15 cellular contexts compared by ENCODE assay signal in genomic region chr4:82555279-82555678, GRCh38. TPM values are rescaled to one million over a fixed set of nuclear protein-coding genes. Genes with fewer than 3 reads are reported as not detected.
A peak's percentile ranks its signal among the peaks of the same experiment; 100 is the strongest.
DNase-seq lines count a peak whose midpoint lies in the region; ATAC-seq and TF ChIP-seq lines count a peak whose summit lies in the region.
"Had no signal": no experiment of that assay in that cellular context is flagged by ENCODE, and none has a peak within 500 bp of the region (broad histone marks: within the 10 kb centered on the region; RNA-seq: fewer than 3 reads in every experiment).

No MANE protein-coding gene starts in this region.

- H3K36me3 ChIP-seq in effector memory CD4-positive, alpha-beta T cell (ENCODE audit: control insufficient read depth, insufficient read depth, low read length) = no peaks in the 10 kb centered on the region

- ATAC-seq in foreskin keratinocyte = no peak
- ATAC-seq: stimulated activated memory B cell treated with anti-CD40 and anti-IgM and Interleukin-4, amounts not matched to agents 10 μg/mL and 1 μg/mL and 100 μg/mL, for 72 hours had no signal

- no peak overlapping the region for H2AFZ ChIP-seq in H9 (ENCODE audit: low read length)

- H3K23ac ChIP-seq in H9 (ENCODE audit: insufficient read length, low read depth, low read length) = no peak overlapping the region

- in situ Hi-C loops in SK-MEL-5 (cut with HindIII; ENCODE audit: low pct_unique_long_range_greater_than_20kb, low sequenced_read_pairs) = no loop called here

- H2BK15ac ChIP-seq in H9 (ENCODE audit: low read depth, low read length) = no peak overlapping the region

- H3K9me3 Mint-ChIP-seq in H9 = no peaks in the 10 kb centered on the region

- H3K27ac Mint-ChIP-seq in H9 = no peak overlapping the region
- H3K27ac Mint-ChIP-seq: activated naive CD8-positive, alpha-beta T cell; stimulated activated memory B cell treated with anti-CD40 and anti-IgM and Interleukin-4, amounts not matched to agents 10 μg/mL and 1 μg/mL and 100 μg/mL, for 72 hours had no signal

- no peaks in the 10 kb centered on the region for H4K20me1 ChIP-seq in H9 (ENCODE audit: control insufficient read depth, insufficient read depth, insufficient read length)

- H3K36me3 Mint-ChIP-seq in H9 (ENCODE audit: insufficient read depth in 1 of 3, low read depth in 3 of 3) = no peaks in the 10 kb centered on the region
- H3K36me3 Mint-ChIP-seq: activated naive CD8-positive, alpha-beta T cell; CD14-positive monocyte; stimulated activated memory B cell treated with anti-CD40 and anti-IgM and Interleukin-4, amounts not matched to agents 10 μg/mL and 1 μg/mL and 100 μg/mL, for 72 hours had no signal

- no peak overlapping the region for H2BK20ac ChIP-seq in H9 (ENCODE audit: low read depth, low read length, poor library complexity, severe bottlenecking)

- no peak overlapping the region for H2BK120ac ChIP-seq in H9 (ENCODE audit: low read depth, low read length, poor library complexity, severe bottlenecking)

- H3K4me3 Mint-ChIP-seq in H9 = no peak overlapping the region
- H3K4me3 Mint-ChIP-seq: activated naive CD8-positive, alpha-beta T cell; CD14-positive monocyte; stimulated activated memory B cell treated with anti-CD40 and anti-IgM and Interleukin-4, amounts not matched to agents 10 μg/mL and 1 μg/mL and 100 μg/mL, for 72 hours had no signal

- no peaks in the 10 kb centered on the region for H3K9me3 ChIP-seq in H9 (ENCODE audit: control insufficient read depth, low read depth, low read length)
- H3K9me3 ChIP-seq in effector memory CD4-positive, alpha-beta T cell (ENCODE audit: control insufficient read depth, low read length) = no peaks in the 10 kb centered on the region

- H3K23me2 ChIP-seq in H9 (ENCODE audit: insufficient read length, low read depth, low read length, poor library complexity, severe bottlenecking) = no peaks in the 10 kb centered on the region

- H3K4me2 ChIP-seq in H9 (ENCODE audit: insufficient read depth, insufficient read length, low read length) = no peak overlapping the region

- peaks cover 9 to 12% of the 10 kb centered on the region in 2 experiments for H3K4me1 Mint-ChIP-seq in H9
- H3K4me1 Mint-ChIP-seq: CD14-positive monocyte; stimulated activated memory B cell treated with anti-CD40 and anti-IgM and Interleukin-4, amounts not matched to agents 10 μg/mL and 1 μg/mL and 100 μg/mL, for 72 hours had no signal

- H2BK12ac ChIP-seq in H9 (ENCODE audit: insufficient read length, low read depth, low read length) = no peak overlapping the region

- H2BK5ac ChIP-seq in H9 (ENCODE audit: insufficient read length, low read length) = no peak overlapping the region

- DNase-seq in Ammon's horn (ENCODE audit: low spot score) (peak; percentile 16), H9 (no peak), SK-MEL-5 (ENCODE audit: low read depth, low spot score) (peak; percentile 46), foreskin keratinocyte (no peak), HEK293T (ENCODE audit: extremely low spot score) (no peak), midbrain (lab: John Stamatoyannopoulos, UW) (no peak), NCI-H1694 (lab: John Stamatoyannopoulos, UW) (no peak)
- no peak for DNase-seq in effector memory CD4-positive, alpha-beta T cell
- DNase-seq: central memory CD4-positive, alpha-beta T cell; GF-D8; NCI-H524 treated with DMSO at 0.1 percent for 48 hours; SHP77 treated with DMSO at 0.1 percent for 48 hours had no signal

- H3K27ac ChIP-seq in H9 (ENCODE audit: insufficient read length, low read depth, low read length) (no peak overlapping the region), foreskin keratinocyte (no peak overlapping the region)
- H3K27ac ChIP-seq in effector memory CD4-positive, alpha-beta T cell (ENCODE audit: insufficient read depth, low read length, poor library complexity, severe bottlenecking) = no peak overlapping the region

- peaks cover 7% of the 10 kb centered on the region for H3K27me3 Mint-ChIP-seq in H9 (ENCODE audit: low read depth)

- POLR2A ChIA-PET in HEK293T (lab: Yijun Ruan, JAX) = no interaction called here

- no peak overlapping the region for H2AK5ac ChIP-seq in H9 (ENCODE audit: insufficient read length, low read length)

- H3K9ac ChIP-seq in H9 (ENCODE audit: extremely low read depth, insufficient read length, low read length) = no peak overlapping the region

- peak; percentile 52; the same call in 2 of the 3 replicates for TF ChIP-seq CTCF in H9 (conservative IDR thresholded peaks at IDR 0.05)
- TF ChIP-seq CTCF in foreskin keratinocyte (conservative IDR thresholded peaks at IDR 0.05) = peak; percentile 24

- H4K8ac ChIP-seq in H9 (replicated peaks; ENCODE audit: insufficient read length, low read depth, low read length) = no peak overlapping the region

- no peak overlapping the region for H3K56ac ChIP-seq in H9 (ENCODE audit: insufficient read length, low read depth, low read length)

- H4K91ac ChIP-seq in H9 (ENCODE audit: insufficient read length, low read depth, low read length) = no peak overlapping the region

- no peaks in the 10 kb centered on the region for H3K79me2 ChIP-seq in H9 (ENCODE audit: insufficient read depth, low read length)

- H4K5ac ChIP-seq in H9 (ENCODE audit: insufficient read length, low read depth, low read length) = no peak overlapping the region

- CTCF ChIA-PET in HEK293T (lab: Yijun Ruan, JAX) = interaction anchor here (0.6 to 1.0 kb wide), 2 partner anchors 22 to 33 kb away, joined by 3 read pairs; no protein-coding TSS in a partner anchor

- H3K4me1 ChIP-seq in H9 (ENCODE audit: insufficient read depth, low read length) (peaks cover 3% of the 10 kb centered on the region; the same call in 1 of the 2 replicates), foreskin keratinocyte (no peaks in the 10 kb centered on the region)
- no peaks in the 10 kb centered on the region for H3K4me1 ChIP-seq in effector memory CD4-positive, alpha-beta T cell (ENCODE audit: control insufficient read depth, insufficient read depth, low read length, poor library complexity, severe bottlenecking)

- no peak overlapping the region for H3K14ac ChIP-seq in H9 (ENCODE audit: insufficient read depth, low read length)

- no peak overlapping the region for H3K18ac ChIP-seq in H9 (ENCODE audit: insufficient read length, low read depth, low read length)

- no peak overlapping the region for H3K4me3 ChIP-seq in effector memory CD4-positive, alpha-beta T cell (ENCODE audit: insufficient read depth, low read depth, low read length, poor library complexity, severe bottlenecking)

- WGBS in H9 (ENCODE audit: extremely low coverage, insufficient read length, low lambda C conversion rate) = no CpG with 5 or more reads among the region's 3 CpGs

- no peaks in the 10 kb centered on the region for H3K79me1 ChIP-seq in H9 (ENCODE audit: insufficient read depth, low read depth, low read length, poor library complexity, severe bottlenecking)

- H3T11ph ChIP-seq in H9 (ENCODE audit: low read length) = no peak overlapping the region

- H3K4ac ChIP-seq in H9 (ENCODE audit: low read depth, low read length) = no peak overlapping the region

- H3K27me3 ChIP-seq in H9 (ENCODE audit: insufficient read depth, low read length) (no peaks in the 10 kb centered on the region), foreskin keratinocyte (peaks cover 59% of the 10 kb centered on the region)
- H3K27me3 ChIP-seq in effector memory CD4-positive, alpha-beta T cell (replicated peaks; ENCODE audit: control insufficient read depth, insufficient read depth, low read length, poor library complexity, severe bottlenecking) = no peaks in the 10 kb centered on the region

TF ChIP-seq in HEK293T, 16 proteins besides CTCF, POLR2A, EP300 and RAD21:
- TF ChIP-seq ZNF384 (IDR thresholded peaks at IDR 0.05) (no peak), CTBP1 (IDR thresholded peaks at IDR 0.05; ENCODE audit: borderline replicate concordance) (no peak)

RNA-seq across cellular contexts. Expression of gene TMEM150C, which starts 6.5 kb away (rescaled TPM):
- total RNA-seq in H9 (2021) (2.7 and 3.1 TPM in 2 replicates), foreskin keratinocyte (0.14 TPM in 2 replicates)
- 4.5 and 7.0 TPM in 2 replicates for total RNA-seq in SK-MEL-5 (2014; rRNA removed; shearing (Covaris generic))
- polyA plus RNA-seq in SK-MEL-5 (2015; cell fraction: cytosol; rRNA removed) = 4.6 and 11.9 TPM in 2 replicates
- 1.6 and 1.9 TPM in 2 replicates for polyA plus RNA-seq in SK-MEL-5 (2015; cell fraction: nucleus; rRNA removed)
- 0.04 and 0.07 TPM in 2 replicates for polyA plus RNA-seq in foreskin keratinocyte
- polyA plus RNA-seq: CD14-positive monocyte had no signal

Comparison
In these comparisons a context has a peak if more than half of its experiments do, and no peak if none do; other contexts are left out.
1. DNase-seq: peak in Ammon's horn (single experiment) and SK-MEL-5 (single experiment); none in H9 (single experiment), foreskin keratinocyte (0 of 2), effector memory CD4-positive, alpha-beta T cell (0 of 3), HEK293T (single experiment), midbrain (single experiment) and NCI-H1694 (single experiment).